Comparison of ENCODE assay signal across 2 cellular contexts in the genomic region with DNA sequence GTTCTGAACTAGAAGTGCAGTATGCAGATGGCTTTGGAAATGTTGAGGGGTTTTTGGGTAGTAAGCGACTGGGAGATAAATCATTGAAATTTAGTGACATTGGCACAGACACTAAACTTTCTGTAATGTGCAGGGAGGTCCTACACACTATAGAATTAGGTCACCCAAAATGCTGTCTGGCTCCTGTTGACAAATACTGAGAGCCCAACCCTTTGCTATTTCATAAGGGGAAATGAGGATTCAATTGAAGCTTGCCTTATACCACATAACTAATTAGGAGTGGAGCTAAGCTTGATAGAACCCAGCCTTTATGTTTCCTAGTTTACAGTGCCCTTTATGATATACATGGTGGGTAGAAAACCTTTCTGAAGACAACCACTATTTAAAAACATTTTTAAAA.
TF ChIP-seq lines count a peak whose summit lies in the region.

No MANE protein-coding gene starts in this region.

TF ChIP-seq in SK-N-SH, 30 proteins besides CTCF, POLR2A, EP300 and RAD21 (continued from another document):
- TF ChIP-seq, protein P1, sequence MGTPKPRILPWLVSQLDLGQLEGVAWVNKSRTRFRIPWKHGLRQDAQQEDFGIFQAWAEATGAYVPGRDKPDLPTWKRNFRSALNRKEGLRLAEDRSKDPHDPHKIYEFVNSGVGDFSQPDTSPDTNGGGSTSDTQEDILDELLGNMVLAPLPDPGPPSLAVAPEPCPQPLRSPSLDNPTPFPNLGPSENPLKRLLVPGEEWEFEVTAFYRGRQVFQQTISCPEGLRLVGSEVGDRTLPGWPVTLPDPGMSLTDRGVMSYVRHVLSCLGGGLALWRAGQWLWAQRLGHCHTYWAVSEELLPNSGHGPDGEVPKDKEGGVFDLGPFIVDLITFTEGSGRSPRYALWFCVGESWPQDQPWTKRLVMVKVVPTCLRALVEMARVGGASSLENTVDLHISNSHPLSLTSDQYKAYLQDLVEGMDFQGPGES (IDR thresholded peaks at IDR 0.05; ENCODE audit: low read depth, low read length): no peak

TF ChIP-seq in SK-N-SH treated with all-trans-retinoic acid at 6 μM for 48 hours, 23 proteins besides CTCF, POLR2A, EP300 and RAD21:
- TF ChIP-seq TSHZ2 (CRISPR knock-in tag; IDR thresholded peaks at IDR 0.05) (no peak), ESRRG (CRISPR knock-in tag; IDR thresholded peaks at IDR 0.05) (no peak), OSR1 (CRISPR knock-in tag; IDR thresholded peaks at IDR 0.05) (no peak), ZFP3 (CRISPR knock-in tag; IDR thresholded peaks at IDR 0.05) (no peak), TCF4 (CRISPR knock-in tag; IDR thresholded peaks at IDR 0.05; ENCODE audit: borderline replicate concordance) (no peak), PPARA (CRISPR knock-in tag; IDR thresholded peaks at IDR 0.05; ENCODE audit: borderline replicate concordance) (no peak), ZC3H10 (CRISPR knock-in tag; IDR thresholded peaks at IDR 0.05) (no peak), ZNF8 (CRISPR knock-in tag; IDR thresholded peaks at IDR 0.05) (no peak), POU6F1 (CRISPR knock-in tag; IDR thresholded peaks at IDR 0.05; ENCODE audit: borderline replicate concordance, low read depth) (no peak), RARB (CRISPR knock-in tag; IDR thresholded peaks at IDR 0.05) (no peak), TOX (CRISPR knock-in tag; IDR thresholded peaks at IDR 0.05; ENCODE audit: borderline replicate concordance) (no peak), ISL1 (CRISPR knock-in tag; IDR thresholded peaks at IDR 0.05) (no peak), BACH2 (CRISPR knock-in tag; IDR thresholded peaks at IDR 0.05; ENCODE audit: borderline replicate concordance) (no peak), ZNF70 (CRISPR knock-in tag; IDR thresholded peaks at IDR 0.05) (no peak), GLIS3 (CRISPR knock-in tag; IDR thresholded peaks at IDR 0.05) (no peak), ZNF565 (CRISPR knock-in tag; conservative IDR thresholded peaks at IDR 0.05; ENCODE audit: low read depth) (no peak), SNAI2 (CRISPR knock-in tag; IDR thresholded peaks at IDR 0.05) (no peak)
- TF ChIP-seq, protein P2, sequence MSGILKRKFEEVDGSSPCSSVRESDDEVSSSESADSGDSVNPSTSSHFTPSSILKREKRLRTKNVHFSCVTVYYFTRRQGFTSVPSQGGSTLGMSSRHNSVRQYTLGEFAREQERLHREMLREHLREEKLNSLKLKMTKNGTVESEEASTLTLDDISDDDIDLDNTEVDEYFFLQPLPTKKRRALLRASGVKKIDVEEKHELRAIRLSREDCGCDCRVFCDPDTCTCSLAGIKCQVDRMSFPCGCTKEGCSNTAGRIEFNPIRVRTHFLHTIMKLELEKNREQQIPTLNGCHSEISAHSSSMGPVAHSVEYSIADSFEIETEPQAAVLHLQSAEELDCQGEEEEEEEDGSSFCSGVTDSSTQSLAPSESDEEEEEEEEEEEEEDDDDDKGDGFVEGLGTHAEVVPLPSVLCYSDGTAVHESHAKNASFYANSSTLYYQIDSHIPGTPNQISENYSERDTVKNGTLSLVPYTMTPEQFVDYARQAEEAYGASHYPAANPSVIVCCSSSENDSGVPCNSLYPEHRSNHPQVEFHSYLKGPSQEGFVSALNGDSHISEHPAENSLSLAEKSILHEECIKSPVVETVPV (CRISPR knock-in tag; IDR thresholded peaks at IDR 0.05): no peak
- TF ChIP-seq, protein P3, sequence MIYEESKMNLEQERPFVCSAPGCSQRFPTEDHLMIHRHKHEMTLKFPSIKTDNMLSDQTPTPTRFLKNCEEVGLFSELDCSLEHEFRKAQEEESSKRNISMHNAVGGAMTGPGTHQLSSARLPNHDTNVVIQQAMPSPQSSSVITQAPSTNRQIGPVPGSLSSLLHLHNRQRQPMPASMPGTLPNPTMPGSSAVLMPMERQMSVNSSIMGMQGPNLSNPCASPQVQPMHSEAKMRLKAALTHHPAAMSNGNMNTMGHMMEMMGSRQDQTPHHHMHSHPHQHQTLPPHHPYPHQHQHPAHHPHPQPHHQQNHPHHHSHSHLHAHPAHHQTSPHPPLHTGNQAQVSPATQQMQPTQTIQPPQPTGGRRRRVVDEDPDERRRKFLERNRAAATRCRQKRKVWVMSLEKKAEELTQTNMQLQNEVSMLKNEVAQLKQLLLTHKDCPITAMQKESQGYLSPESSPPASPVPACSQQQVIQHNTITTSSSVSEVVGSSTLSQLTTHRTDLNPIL (CRISPR knock-in tag; IDR thresholded peaks at IDR 0.05; ENCODE audit: low read depth): no peak
- TF ChIP-seq, protein P4, sequence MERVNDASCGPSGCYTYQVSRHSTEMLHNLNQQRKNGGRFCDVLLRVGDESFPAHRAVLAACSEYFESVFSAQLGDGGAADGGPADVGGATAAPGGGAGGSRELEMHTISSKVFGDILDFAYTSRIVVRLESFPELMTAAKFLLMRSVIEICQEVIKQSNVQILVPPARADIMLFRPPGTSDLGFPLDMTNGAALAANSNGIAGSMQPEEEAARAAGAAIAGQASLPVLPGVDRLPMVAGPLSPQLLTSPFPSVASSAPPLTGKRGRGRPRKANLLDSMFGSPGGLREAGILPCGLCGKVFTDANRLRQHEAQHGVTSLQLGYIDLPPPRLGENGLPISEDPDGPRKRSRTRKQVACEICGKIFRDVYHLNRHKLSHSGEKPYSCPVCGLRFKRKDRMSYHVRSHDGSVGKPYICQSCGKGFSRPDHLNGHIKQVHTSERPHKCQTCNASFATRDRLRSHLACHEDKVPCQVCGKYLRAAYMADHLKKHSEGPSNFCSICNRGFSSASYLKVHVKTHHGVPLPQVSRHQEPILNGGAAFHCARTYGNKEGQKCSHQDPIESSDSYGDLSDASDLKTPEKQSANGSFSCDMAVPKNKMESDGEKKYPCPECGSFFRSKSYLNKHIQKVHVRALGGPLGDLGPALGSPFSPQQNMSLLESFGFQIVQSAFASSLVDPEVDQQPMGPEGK (CRISPR knock-in tag; IDR thresholded peaks at IDR 0.05; ENCODE audit: borderline replicate concordance): no peak
